Comparison of ENCODE assay signal across 8 cellular contexts in the genomic region with DNA sequence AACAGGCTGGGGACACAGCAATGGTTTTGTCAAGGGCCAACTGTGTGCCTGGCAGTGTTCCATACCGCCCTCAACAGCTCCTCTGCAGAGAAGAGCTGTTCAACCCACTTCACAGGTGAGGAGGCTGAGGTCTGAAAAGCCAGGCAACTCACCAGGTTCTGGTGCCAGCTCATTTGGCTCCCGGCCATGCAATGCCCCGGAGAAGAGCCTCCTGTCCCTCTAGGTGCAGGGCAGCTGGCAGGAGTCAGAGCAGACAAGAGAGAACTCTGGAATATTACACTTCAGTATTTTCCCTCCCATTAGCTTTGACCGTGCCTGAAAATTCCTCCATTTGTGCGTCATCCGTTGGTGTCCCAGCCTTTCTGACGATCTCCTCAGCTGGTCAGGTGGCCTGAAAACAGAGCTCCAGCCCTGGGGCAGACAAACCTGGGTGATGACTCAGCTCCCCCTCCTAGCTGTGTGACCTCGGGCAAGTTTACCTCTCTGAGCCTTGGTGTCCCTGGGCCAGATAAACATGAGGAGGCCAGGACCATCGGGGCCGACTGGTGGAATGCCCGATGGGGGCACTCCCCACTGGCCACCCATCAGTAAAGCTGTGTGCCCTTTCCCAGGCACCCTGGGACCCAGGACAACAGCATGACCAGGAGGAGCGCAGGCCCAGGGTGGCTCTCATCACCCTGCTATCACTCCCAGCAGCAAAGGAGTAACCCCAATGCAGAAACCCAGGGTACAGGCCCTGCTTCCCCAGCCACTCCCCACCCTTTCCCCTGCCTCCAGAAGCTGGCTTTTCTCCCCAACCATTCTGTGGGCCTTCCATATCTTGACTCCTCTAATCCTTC. TPM values are rescaled to one million over a fixed set of nuclear protein-coding genes. Genes with fewer than 3 reads are reported as not detected.
DNase-seq lines count a peak whose midpoint lies in the region; ATAC-seq and TF ChIP-seq lines count a peak whose summit lies in the region.

No MANE protein-coding gene starts in this region.

- DNase-seq in activated CD4-positive, alpha-beta T cell treated with anti-CD3 and anti-CD28 coated beads for 36 hours, result peak; percentile 33
- no peak for DNase-seq in activated CD4-positive, alpha-beta T cell treated with anti-CD3 and anti-CD28 coated beads, Interleukin-2, amount 50 U/mL, for 4 hours
- DNase-seq in fibroblast of villous mesenchyme (ENCODE audit: low read depth), result peak; percentile 91
- DNase-seq in progenitor cell of endocrine pancreas (ENCODE audit: low spot score, unreplicated experiment), result no peak
- no peak for DNase-seq in iPS-NIHi11 (ENCODE audit: low spot score)

- H3K27me3 Mint-ChIP-seq in activated CD4-positive, alpha-beta T cell treated with anti-CD3 and anti-CD28 coated beads for 36 hours, result no peaks in the 10 kb centered on the region
- no peaks in the 10 kb centered on the region for H3K27me3 Mint-ChIP-seq in progenitor cell of endocrine pancreas

- no peak for ATAC-seq in activated CD4-positive, alpha-beta T cell treated with anti-CD3 and anti-CD28 coated beads for 36 hours
- ATAC-seq in GM19397 (IDR thresholded peaks at IDR 0.05; ENCODE audit: unreplicated experiment), result no peak
- no peak for ATAC-seq in HG02610 (IDR thresholded peaks at IDR 0.05; ENCODE audit: unreplicated experiment)

- peak overlapping the region; percentile 95 for H3K27ac Mint-ChIP-seq in activated CD4-positive, alpha-beta T cell treated with anti-CD3 and anti-CD28 coated beads for 36 hours
- peak overlapping the region; percentile 62 for H3K27ac Mint-ChIP-seq in progenitor cell of endocrine pancreas

- H3K27ac ChIP-seq in VCaP, result peak overlapping the region; percentile 93

- TF ChIP-seq CTCF in VCaP (conservative IDR thresholded peaks at IDR 0.05) (no peak), fibroblast of villous mesenchyme (IDR thresholded peaks at IDR 0.05; ENCODE audit: insufficient read depth, low read depth, low read length) (no peak), progenitor cell of endocrine pancreas (IDR thresholded peaks at IDR 0.05; ENCODE audit: unreplicated experiment) (no peak)

- no peaks in the 10 kb centered on the region for H3K9me3 Mint-ChIP-seq in activated CD4-positive, alpha-beta T cell treated with anti-CD3 and anti-CD28 coated beads for 36 hours (ENCODE audit: low read depth)
- peaks cover 8% of the 10 kb centered on the region for H3K9me3 Mint-ChIP-seq in progenitor cell of endocrine pancreas (ENCODE audit: low read depth)

- POLR2A ChIA-PET in activated CD4-positive, alpha-beta T cell treated with anti-CD3 and anti-CD28 coated beads for 36 hours (lab: Charles Lee), result interaction anchor here (1.2 to 1.4 kb wide), 4 partner anchors 34 to 116 kb away, joined by 3 to 4 read pairs (median 3); partner anchors contain the start of gene IL2RB

- peaks cover 7% of the 10 kb centered on the region for H3K36me3 Mint-ChIP-seq in activated CD4-positive, alpha-beta T cell treated with anti-CD3 and anti-CD28 coated beads for 36 hours (ENCODE audit: low read depth)
- peaks cover 8% of the 10 kb centered on the region for H3K36me3 Mint-ChIP-seq in progenitor cell of endocrine pancreas (ENCODE audit: insufficient read depth)

- CTCF ChIA-PET in activated CD4-positive, alpha-beta T cell treated with anti-CD3 and anti-CD28 coated beads for 36 hours (lab: Charles Lee), result interaction anchor here (0.6 to 4.5 kb wide), 30 partner anchors 11 to 415 kb away, joined by 3 to 36 read pairs (median 4); partner anchors contain the start of genes IL2RB and RAC2

- H3K4me3 ChIP-seq in fibroblast of villous mesenchyme (ENCODE audit: low read depth, low read length), result no peak overlapping the region

- H3K4me1 Mint-ChIP-seq in activated CD4-positive, alpha-beta T cell treated with anti-CD3 and anti-CD28 coated beads for 36 hours, result peaks cover 50% of the 10 kb centered on the region
- H3K4me1 Mint-ChIP-seq in progenitor cell of endocrine pancreas (ENCODE audit: low read depth), result peaks cover 11% of the 10 kb centered on the region

- H3K4me3 Mint-ChIP-seq in activated CD4-positive, alpha-beta T cell treated with anti-CD3 and anti-CD28 coated beads for 36 hours, result peak overlapping the region; percentile 89
- peak overlapping the region; percentile 81 for H3K4me3 Mint-ChIP-seq in progenitor cell of endocrine pancreas (ENCODE audit: low read depth)

- intact Hi-C loops in activated CD4-positive, alpha-beta T cell treated with anti-CD3 and anti-CD28 coated beads for 36 hours (cut with DNase I, micrococcal nuclease), result loop anchor here (1.0 to 5.0 kb wide), 11 partner anchors 21 to 341 kb away; partner anchors contain the start of gene IL2RB (in 1 of the 2)

RNA-seq across cellular contexts. Expression of gene C1QTNF6, which starts 9.6 kb away (rescaled TPM):
- total RNA-seq in activated CD4-positive, alpha-beta T cell treated with anti-CD3 and anti-CD28 coated beads for 36 hours, result 1 to 10 TPM; 8.4 to 8.7 TPM
- total RNA-seq in fibroblast of villous mesenchyme (9.5 and 10.6 TPM in 2 replicates), progenitor cell of endocrine pancreas (13.8 and 14.5 TPM in 2 replicates)

RNA-seq across cellular contexts. Expression of gene SSTR3, which starts 14.6 kb away (rescaled TPM):
- total RNA-seq in activated CD4-positive, alpha-beta T cell treated with anti-CD3 and anti-CD28 coated beads for 36 hours, result 10 to 100 TPM; 14.8 to 15.6 TPM
- total RNA-seq in fibroblast of villous mesenchyme (not detected in 2 replicates), progenitor cell of endocrine pancreas (1.3 and 1.9 TPM in 2 replicates)

RNA-seq across cellular contexts. Expression of gene RAC2, which starts 46.4 kb away (rescaled TPM):
- total RNA-seq in activated CD4-positive, alpha-beta T cell treated with anti-CD3 and anti-CD28 coated beads for 36 hours, result 100 to 1,000 TPM; 692 to 930 TPM
- total RNA-seq in fibroblast of villous mesenchyme, result 8.1 and 11.2 TPM in 2 replicates
- total RNA-seq in progenitor cell of endocrine pancreas, result 1.7 and 1.9 TPM in 2 replicates

RNA-seq across cellular contexts. Expression of gene IL2RB, which starts 48.0 kb away (rescaled TPM):
- 100 to 1,000 TPM; 204 to 231 TPM for total RNA-seq in activated CD4-positive, alpha-beta T cell treated with anti-CD3 and anti-CD28 coated beads for 36 hours
- under 0.01 and 0.64 TPM in 2 replicates for total RNA-seq in fibroblast of villous mesenchyme
- total RNA-seq in progenitor cell of endocrine pancreas, result not detected in 2 replicates

Comparison
In these comparisons a context has a peak if more than half of its experiments do, and no peak if none do; other contexts are left out.
1. DNase-seq: peak in activated CD4-positive, alpha-beta T cell treated with anti-CD3 and anti-CD28 coated beads for 36 hours (single experiment) and fibroblast of villous mesenchyme (single experiment); none in activated CD4-positive, alpha-beta T cell treated with anti-CD3 and anti-CD28 coated beads, Interleukin-2, amount 50 U/mL, for 4 hours (0 of 2), progenitor cell of endocrine pancreas (single experiment) and iPS-NIHi11 (single experiment).
2. RNA of gene RAC2, which starts 46.4 kb away (total RNA-seq): 692 to 930 TPM in activated CD4-positive, alpha-beta T cell treated with anti-CD3 and anti-CD28 coated beads for 36 hours; 8.1 to 11.2 TPM in fibroblast of villous mesenchyme and 1.7 to 1.9 TPM in progenitor cell of endocrine pancreas; every median in the first group is over 10 times any median in the second.